In genomic region chr1:38858833-38859560, GRCh38 we compare ENCODE assay signal across 8 cellular contexts. TPM values are rescaled to one million over a fixed set of nuclear protein-coding genes. Genes with fewer than 3 reads are reported as not detected.
DNase-seq lines count a peak whose midpoint lies in the region; ATAC-seq and TF ChIP-seq lines count a peak whose summit lies in the region.

No MANE protein-coding gene starts in this region.

- CTCF ChIA-PET in Calu3 (lab: Charles Lee), result interaction anchor here (1.0 kb wide), 1 partner anchor 234 kb away, joined by 3 read pairs; no protein-coding TSS in a partner anchor
- CTCF ChIA-PET in T-cell (lab: Charles Lee), result no interaction called here

- intact Hi-C loops in Calu3 (cut with micrococcal nuclease; ENCODE audit: unreplicated experiment) (loop anchor here (2.0 kb wide), 2 partner anchors 158 to 234 kb away; no protein-coding TSS in a partner anchor), sigmoid colon (cut with DNase I) (loop anchor here (1.0 to 10.0 kb wide), 3 partner anchors 132 to 236 kb away; partner anchors contain the start of genes AKIRIN1 and NDUFS5)

- no TSS peak for BruUV-seq in Calu3 (replicated peaks; lab: Mats Ljungman, UMichigan)

- in situ Hi-C loops in astrocyte of the spinal cord (cut with HindIII; ENCODE audit: low sequenced_read_pairs), result no loop called here

- no peaks in the 10 kb centered on the region for H3K9me3 ChIP-seq in iPS-15b (ENCODE audit: control insufficient read depth, insufficient read depth, low read length)
- no peaks in the 10 kb centered on the region for H3K9me3 ChIP-seq in sigmoid colon

- 0 to 1% methylated on average over 51 of the region's 51 CpGs for WGBS in sigmoid colon, 2 donors

- no peaks in the 10 kb centered on the region for H3K27me3 Mint-ChIP-seq in Calu3 (ENCODE audit: unreplicated experiment)
- H3K27me3 Mint-ChIP-seq in T-cell, result no peaks in the 10 kb centered on the region

- H3K27me3 ChIP-seq in iPS-15b (ENCODE audit: control insufficient read depth, insufficient read depth, low read length) (no peaks in the 10 kb centered on the region), sigmoid colon (no peaks in the 10 kb centered on the region)

- peak in 1 of 4 donors; percentile 26 for TF ChIP-seq EP300 in sigmoid colon (IDR thresholded peaks at IDR 0.05)

- DNase-seq in Calu3 (peak; percentile 43), HT-29 (ENCODE audit: low spot score) (peak; percentile 48), T-cell (peak in 26 of 34 experiments; percentile 2 to 48 (median 12)), astrocyte of the spinal cord (ENCODE audit: low read depth, low spot score) (peak; percentile 57), sigmoid colon (peak; percentile 77), GM19238 (ENCODE audit: insufficient read length, low spot score) (no peak)

- H3K4me1 ChIP-seq in iPS-15b (ENCODE audit: control insufficient read depth, insufficient read depth, low read length) (no peaks in the 10 kb centered on the region), sigmoid colon (peaks cover 0 to 68% (median 49%) of the 10 kb centered on the region in 4 donors)

- POLR2A ChIA-PET in T-cell (lab: Charles Lee), result no interaction called here

- TF ChIP-seq POLR2A in sigmoid colon (IDR thresholded peaks at IDR 0.05), result no peak

- peaks cover 43% of the 10 kb centered on the region for H3K36me3 Mint-ChIP-seq in Calu3 (ENCODE audit: insufficient read depth, unreplicated experiment)
- peaks cover 17% of the 10 kb centered on the region for H3K36me3 Mint-ChIP-seq in T-cell

- no peak overlapping the region for H3K9ac ChIP-seq in iPS-15b (ENCODE audit: low read depth, low read length)

- H3K27ac Mint-ChIP-seq in Calu3 (ENCODE audit: unreplicated experiment) (no peak overlapping the region), T-cell (peak overlapping the region; percentile 86 to 87)

- ATAC-seq in GM21381 (IDR thresholded peaks at IDR 0.05; ENCODE audit: unreplicated experiment) (peak; percentile 37), T-cell (replicated peaks in 1 of 4) (peak; percentile 8 to 23 (median 20))

- H3K9me3 Mint-ChIP-seq in Calu3 (ENCODE audit: low read depth, unreplicated experiment), result no peaks in the 10 kb centered on the region
- no peaks in the 10 kb centered on the region for H3K9me3 Mint-ChIP-seq in T-cell

- peak overlapping the region; percentile 87 to 96 (median 92) for H3K27ac ChIP-seq in sigmoid colon

- peak overlapping the region; percentile 91 for H3K4me3 Mint-ChIP-seq in Calu3 (ENCODE audit: low read depth, unreplicated experiment)
- H3K4me3 Mint-ChIP-seq in T-cell, result peak overlapping the region; percentile 81 to 94 (median 90)

- TF ChIP-seq CTCF in Calu3 (IDR thresholded peaks at IDR 0.05; ENCODE audit: unreplicated experiment) (no peak), astrocyte of the spinal cord (IDR thresholded peaks at IDR 0.05; ENCODE audit: low read depth, low read length) (no peak), sigmoid colon (IDR thresholded peaks at IDR 0.05) (no peak)

- H3K36me3 ChIP-seq in iPS-15b (ENCODE audit: control insufficient read depth, insufficient read depth, low read length), result peaks cover 6% of the 10 kb centered on the region
- H3K36me3 ChIP-seq in sigmoid colon, result peaks cover 0 to 28% (median 7%) of the 10 kb centered on the region in 4 donors

- H3K4me3 ChIP-seq in astrocyte of the spinal cord (ENCODE audit: low read depth, low read length), result peak overlapping the region; percentile 90
- H3K4me3 ChIP-seq in iPS-15b (ENCODE audit: low read depth, low read length), result peak overlapping the region; percentile 74
- H3K4me3 ChIP-seq in sigmoid colon, result peak overlapping the region; percentile 73 to 99 (median 98)

- H3K4me1 Mint-ChIP-seq in Calu3 (ENCODE audit: low read depth, unreplicated experiment) (peaks cover 8% of the 10 kb centered on the region), T-cell (peaks cover 48 to 73% (median 59%) of the 10 kb centered on the region in 3 donors)

RNA-seq across cellular contexts. Expression of gene RRAGC, which starts 0.6 kb away (rescaled TPM):
- total RNA-seq in Calu3 (2022) (23.7 and 25.9 TPM in 2 replicates), T-cell (10 to 100 TPM; 14.8 to 22.1 (median 18.8) TPM), sigmoid colon (10 to 100 TPM; 18.2 to 24.9 (median 23.7) TPM)
- total RNA-seq in HT-29 (2014; rRNA removed; shearing (Covaris generic)), result 2.3 and 4.3 TPM in 2 replicates
- polyA plus RNA-seq in sigmoid colon, result 10 to 100 TPM; 20.9 to 38.8 (median 33.0) TPM

RNA-seq across cellular contexts. Expression of gene MYCBP, which starts 14.2 kb away (rescaled TPM):
- total RNA-seq in Calu3 (2022) (25.9 and 33.2 TPM in 2 replicates), T-cell (10 to 100 TPM in 4 of 5 donors, 1 to 10 TPM in 1; 7.0 to 19.4 (median 17.2) TPM), sigmoid colon (10 to 100 TPM; 13.0 to 18.9 (median 15.5) TPM)
- 15.0 and 15.3 TPM in 2 replicates for total RNA-seq in HT-29 (2014; rRNA removed; shearing (Covaris generic))
- polyA plus RNA-seq in sigmoid colon, result 10 to 100 TPM; 30.3 to 55.7 (median 35.4) TPM

RNA-seq across cellular contexts. Expression of gene GJA9, which starts 22.4 kb away (rescaled TPM):
- total RNA-seq in Calu3 (2022) (0.56 TPM in 1 of 2 replicates, not detected in the other), T-cell (not detected), sigmoid colon (not detected)
- total RNA-seq in HT-29 (2014; rRNA removed; shearing (Covaris generic)), result 0.13 TPM in 1 of 2 replicates, not detected in the other
- under 1 TPM in 1 of 3 donors, not detected in 2; 0.50 TPM for polyA plus RNA-seq in sigmoid colon
